Comparison of ENCODE assay signal across 29 cellular contexts in the genomic region with DNA sequence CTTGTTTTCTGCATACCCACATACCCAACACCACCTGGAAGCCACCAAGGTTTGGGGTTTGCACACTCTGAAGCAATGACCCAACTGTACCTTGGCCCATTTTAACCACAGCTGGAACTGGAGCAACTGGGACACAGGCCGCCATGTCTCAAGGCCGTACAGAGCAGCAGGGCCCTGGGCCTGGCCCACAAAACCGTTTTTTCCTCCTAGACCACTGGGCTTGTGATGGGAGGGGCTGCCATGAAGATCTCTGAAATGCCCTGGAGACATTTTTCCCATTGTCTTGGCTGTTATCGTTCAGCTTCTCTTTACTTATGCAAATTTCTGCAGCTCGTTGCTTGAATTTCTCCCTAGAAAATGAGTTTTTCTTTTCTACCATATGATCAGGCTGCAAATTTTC.
"Had no signal": no experiment of that assay in that cellular context is flagged by ENCODE, and none has a peak within 500 bp of the region (broad histone marks: within the 10 kb centered on the region; RNA-seq: fewer than 3 reads in every experiment).

No MANE protein-coding gene starts in this region.

- ATAC-seq: stimulated activated effector memory CD8-positive, alpha-beta T cell treated with anti-CD3 and anti-CD28 coated beads, Interleukin-12 subunit alpha, Interleukin-12 subunit beta, amount 100 ng/mL, for 72 hours; stimulated activated memory B cell treated with anti-CD40 and anti-IgM and Interleukin-4, amounts not matched to agents 10 μg/mL and 1 μg/mL and 100 μg/mL, for 72 hours; stimulated activated naive B cell treated with anti-CD40 and anti-IgM and Interleukin-4, amounts not matched to agents 10 μg/mL and 1 μg/mL and 100 μg/mL, for 72 hours; stimulated activated naive CD8-positive, alpha-beta T cell treated with anti-CD3 and anti-CD28 coated beads, Interleukin-15, amount 100 ng/mL, for 72 hours; stimulated activated naive CD8-positive, alpha-beta T cell treated with anti-CD3 and anti-CD28 coated beads, Interleukin-15, Interleukin-2, amounts not matched to agents 100 U/mL and 50 U/mL, for 24 hours; upper lobe of right lung had no signal

- H3K4me1 Mint-ChIP-seq: stimulated activated effector memory CD8-positive, alpha-beta T cell treated with anti-CD3 and anti-CD28 coated beads, Interleukin-12 subunit alpha, Interleukin-12 subunit beta, amount 100 ng/mL, for 72 hours; stimulated activated memory B cell treated with anti-CD40 and anti-IgM and Interleukin-4, amounts not matched to agents 10 μg/mL and 1 μg/mL and 100 μg/mL, for 72 hours; stimulated activated naive B cell treated with anti-CD40 and anti-IgM and Interleukin-4, amounts not matched to agents 10 μg/mL and 1 μg/mL and 100 μg/mL, for 72 hours; stimulated activated naive CD8-positive, alpha-beta T cell treated with anti-CD3 and anti-CD28 coated beads, Interleukin-15, amount 100 ng/mL, for 72 hours had no signal

- DNase-seq: stimulated activated CD4-positive, alpha-beta T cell treated with anti-CD3 and anti-CD28 coated beads, Interleukin-2, amount 100 ng/mL, for 48 hours; stimulated activated CD4-positive, alpha-beta T cell treated with anti-CD3 and anti-CD28 coated beads, Interleukin-4, amount 100 ng/mL, for 1 hour; stimulated activated CD4-positive, alpha-beta T cell treated with anti-CD3 and anti-CD28 coated beads, Interleukin-4, amount 100 ng/mL, for 24 hours; stimulated activated CD4-positive, alpha-beta T cell treated with anti-CD3 and anti-CD28 coated beads, Interleukin-4, amount 100 ng/mL, for 4 hours; stimulated activated CD8-positive, alpha-beta memory T cell treated with anti-CD3 and anti-CD28 coated beads, Interleukin-4, amount 100 ng/mL, for 48 hours; stimulated activated naive B cell treated with anti-CD40 and anti-IgM and Interleukin-4, amounts not matched to agents 10 μg/mL and 1 μg/mL and 100 μg/mL, for 72 hours; stimulated activated naive CD4-positive, alpha-beta T cell; stimulated activated naive CD4-positive, alpha-beta T cell treated with Interleukin-2 at 50 U/mL for 16 hours; stimulated activated naive CD8-positive, alpha-beta T cell treated with anti-CD3 and anti-CD28 coated beads, Interleukin-15, amount 100 ng/mL, for 72 hours; stimulated activated naive CD8-positive, alpha-beta T cell treated with anti-CD3 and anti-CD28 coated beads, Interleukin-15, Interleukin-2, amounts not matched to agents 100 U/mL and 50 U/mL, for 24 hours; stomach; substantia nigra; testis; thyroid gland; tibial artery; transverse colon; trophoblast cell; upper lobe of left lung; upper lobe of right lung; uterus had no signal

- H3K36me3 Mint-ChIP-seq: stimulated activated effector memory CD8-positive, alpha-beta T cell treated with anti-CD3 and anti-CD28 coated beads, Interleukin-12 subunit alpha, Interleukin-12 subunit beta, amount 100 ng/mL, for 72 hours; stimulated activated memory B cell treated with anti-CD40 and anti-IgM and Interleukin-4, amounts not matched to agents 10 μg/mL and 1 μg/mL and 100 μg/mL, for 72 hours; stimulated activated naive B cell treated with anti-CD40 and anti-IgM and Interleukin-4, amounts not matched to agents 10 μg/mL and 1 μg/mL and 100 μg/mL, for 72 hours had no signal

- H3K4me3 ChIP-seq: stomach, suprapubic skin, testis, thoracic aorta, thyroid gland, tibial artery, tibial nerve, transverse colon, upper lobe of left lung, upper lobe of right lung, uterus, vagina had no signal

- H3K4me3 Mint-ChIP-seq: stimulated activated effector memory CD8-positive, alpha-beta T cell treated with anti-CD3 and anti-CD28 coated beads, Interleukin-12 subunit alpha, Interleukin-12 subunit beta, amount 100 ng/mL, for 72 hours; stimulated activated memory B cell treated with anti-CD40 and anti-IgM and Interleukin-4, amounts not matched to agents 10 μg/mL and 1 μg/mL and 100 μg/mL, for 72 hours; stimulated activated naive B cell treated with anti-CD40 and anti-IgM and Interleukin-4, amounts not matched to agents 10 μg/mL and 1 μg/mL and 100 μg/mL, for 72 hours; stimulated activated naive CD8-positive, alpha-beta T cell treated with anti-CD3 and anti-CD28 coated beads, Interleukin-15, amount 100 ng/mL, for 72 hours; stimulated activated naive CD8-positive, alpha-beta T cell treated with anti-CD3 and anti-CD28 coated beads, Interleukin-15, Interleukin-2, amounts not matched to agents 100 ng/mL and 50 ng/mL, for 24 hours; type B pancreatic cell had no signal

- H3K27ac Mint-ChIP-seq: stimulated activated effector memory CD8-positive, alpha-beta T cell treated with anti-CD3 and anti-CD28 coated beads, Interleukin-12 subunit alpha, Interleukin-12 subunit beta, amount 100 ng/mL, for 72 hours; stimulated activated memory B cell treated with anti-CD40 and anti-IgM and Interleukin-4, amounts not matched to agents 10 μg/mL and 1 μg/mL and 100 μg/mL, for 72 hours; stimulated activated naive B cell treated with anti-CD40 and anti-IgM and Interleukin-4, amounts not matched to agents 10 μg/mL and 1 μg/mL and 100 μg/mL, for 72 hours; stimulated activated naive CD8-positive, alpha-beta T cell treated with anti-CD3 and anti-CD28 coated beads, Interleukin-15, amount 100 ng/mL, for 72 hours; stimulated activated naive CD8-positive, alpha-beta T cell treated with anti-CD3 and anti-CD28 coated beads, Interleukin-15, Interleukin-2, amounts not matched to agents 100 ng/mL and 50 ng/mL, for 24 hours; type B pancreatic cell had no signal

- H3K27me3 Mint-ChIP-seq: stimulated activated memory B cell treated with anti-CD40 and anti-IgM and Interleukin-4, amounts not matched to agents 10 μg/mL and 1 μg/mL and 100 μg/mL, for 72 hours; stimulated activated naive B cell treated with anti-CD40 and anti-IgM and Interleukin-4, amounts not matched to agents 10 μg/mL and 1 μg/mL and 100 μg/mL, for 72 hours; stimulated activated naive CD8-positive, alpha-beta T cell treated with anti-CD3 and anti-CD28 coated beads, Interleukin-15, amount 100 ng/mL, for 72 hours; stimulated activated naive CD8-positive, alpha-beta T cell treated with anti-CD3 and anti-CD28 coated beads, Interleukin-15, Interleukin-2, amounts not matched to agents 100 ng/mL and 50 ng/mL, for 24 hours had no signal

- H3K9me3 ChIP-seq: suprapubic skin, testis, thoracic aorta, thyroid gland, tibial artery, transverse colon, upper lobe of right lung, uterus, vagina had no signal

- H3K36me3 ChIP-seq: stomach, suprapubic skin, thoracic aorta, thyroid gland, tibial artery, tibial nerve, transverse colon, upper lobe of left lung, upper lobe of right lung, uterus, vagina had no signal

- H3K9me3 Mint-ChIP-seq: stimulated activated effector memory CD8-positive, alpha-beta T cell treated with anti-CD3 and anti-CD28 coated beads, Interleukin-12 subunit alpha, Interleukin-12 subunit beta, amount 100 ng/mL, for 72 hours; type B pancreatic cell had no signal

- H3K4me1 ChIP-seq: suprapubic skin, testis, transverse colon, uterus, vagina had no signal

- FAIRE-seq: urothelium cell line had no signal

- H3K27ac ChIP-seq: stomach, suprapubic skin, testis, thoracic aorta, thyroid gland, tibial artery, tibial nerve, transverse colon, upper lobe of left lung, upper lobe of right lung, uterus, vagina had no signal

- H3K27me3 ChIP-seq: stomach, suprapubic skin, testis, thyroid gland, tibial artery, tibial nerve, transverse colon, upper lobe of left lung, upper lobe of right lung, uterus, vagina had no signal
